In genomic region chr17:65572581-65573282, GRCh38 we compare ENCODE assay signal across 1 cellular context.
A peak's percentile ranks its signal among the peaks of the same experiment; 100 is the strongest.
TF ChIP-seq lines count a peak whose summit lies in the region.

No MANE protein-coding gene starts in this region.

TF ChIP-seq in WTC11, 78 proteins besides CTCF, POLR2A, EP300 and RAD21 (continued from another document and continues in another):
- TF ChIP-seq CBFB (CRISPR knock-in tag; IDR thresholded peaks at IDR 0.05; ENCODE audit: low read depth) = 0 out of 2 replicates have a peak, but pooled peaks have one; percentile 28
- TF ChIP-seq ZNF416 (CRISPR knock-in tag; IDR thresholded peaks at IDR 0.05) = 0 out of 2 replicates have a peak, but pooled peaks have one; percentile 29
- TF ChIP-seq ZNF671 (CRISPR knock-in tag; IDR thresholded peaks at IDR 0.05) = 0 out of 2 replicates have a peak, but pooled peaks have one; percentile 18
- no peak for TF ChIP-seq CREM (CRISPR knock-in tag; IDR thresholded peaks at IDR 0.05)
- no peak for TF ChIP-seq ZSCAN18 (CRISPR knock-in tag; IDR thresholded peaks at IDR 0.05)
- no peak for TF ChIP-seq IRF1 (CRISPR knock-in tag; IDR thresholded peaks at IDR 0.05)
- no peak for TF ChIP-seq CREB1 (CRISPR knock-in tag; IDR thresholded peaks at IDR 0.05)
- TF ChIP-seq ZBTB43 (CRISPR knock-in tag; IDR thresholded peaks at IDR 0.05) = peak; percentile 46; the same call in 1 of the 2 replicates
- TF ChIP-seq MYBL2 (CRISPR knock-in tag; IDR thresholded peaks at IDR 0.05) = peak; percentile 92; the same call in 1 of the 2 replicates
- peak; percentile 96 for TF ChIP-seq ETV6 (CRISPR knock-in tag; IDR thresholded peaks at IDR 0.05)
- no peak for TF ChIP-seq GABPB1 (CRISPR knock-in tag; IDR thresholded peaks at IDR 0.05)
- TF ChIP-seq ZNF396 (CRISPR knock-in tag; IDR thresholded peaks at IDR 0.05; ENCODE audit: borderline replicate concordance) = no peak
- TF ChIP-seq HMGXB4 (CRISPR knock-in tag; IDR thresholded peaks at IDR 0.05) = no peak
- TF ChIP-seq, protein P1, sequence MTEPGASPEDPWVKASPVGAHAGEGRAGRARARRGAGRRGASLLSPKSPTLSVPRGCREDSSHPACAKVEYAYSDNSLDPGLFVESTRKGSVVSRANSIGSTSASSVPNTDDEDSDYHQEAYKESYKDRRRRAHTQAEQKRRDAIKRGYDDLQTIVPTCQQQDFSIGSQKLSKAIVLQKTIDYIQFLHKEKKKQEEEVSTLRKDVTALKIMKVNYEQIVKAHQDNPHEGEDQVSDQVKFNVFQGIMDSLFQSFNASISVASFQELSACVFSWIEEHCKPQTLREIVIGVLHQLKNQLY (CRISPR knock-in tag; IDR thresholded peaks at IDR 0.05) = no peak
- no peak for TF ChIP-seq TCF7 (CRISPR knock-in tag; IDR thresholded peaks at IDR 0.05; ENCODE audit: low read depth)
- peak; percentile 78 for TF ChIP-seq FOXP1 (CRISPR knock-in tag; IDR thresholded peaks at IDR 0.05; ENCODE audit: borderline replicate concordance)
- no peak for TF ChIP-seq ELF4 (CRISPR knock-in tag; IDR thresholded peaks at IDR 0.05; ENCODE audit: low read depth)
- TF ChIP-seq, protein P2, sequence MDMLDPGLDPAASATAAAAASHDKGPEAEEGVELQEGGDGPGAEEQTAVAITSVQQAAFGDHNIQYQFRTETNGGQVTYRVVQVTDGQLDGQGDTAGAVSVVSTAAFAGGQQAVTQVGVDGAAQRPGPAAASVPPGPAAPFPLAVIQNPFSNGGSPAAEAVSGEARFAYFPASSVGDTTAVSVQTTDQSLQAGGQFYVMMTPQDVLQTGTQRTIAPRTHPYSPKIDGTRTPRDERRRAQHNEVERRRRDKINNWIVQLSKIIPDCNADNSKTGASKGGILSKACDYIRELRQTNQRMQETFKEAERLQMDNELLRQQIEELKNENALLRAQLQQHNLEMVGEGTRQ (CRISPR knock-in tag; IDR thresholded peaks at IDR 0.05) = no peak; the same call in 1 of the 2 replicates
- TF ChIP-seq ATF6 (CRISPR knock-in tag; IDR thresholded peaks at IDR 0.05) = no peak
- TF ChIP-seq, protein P3, sequence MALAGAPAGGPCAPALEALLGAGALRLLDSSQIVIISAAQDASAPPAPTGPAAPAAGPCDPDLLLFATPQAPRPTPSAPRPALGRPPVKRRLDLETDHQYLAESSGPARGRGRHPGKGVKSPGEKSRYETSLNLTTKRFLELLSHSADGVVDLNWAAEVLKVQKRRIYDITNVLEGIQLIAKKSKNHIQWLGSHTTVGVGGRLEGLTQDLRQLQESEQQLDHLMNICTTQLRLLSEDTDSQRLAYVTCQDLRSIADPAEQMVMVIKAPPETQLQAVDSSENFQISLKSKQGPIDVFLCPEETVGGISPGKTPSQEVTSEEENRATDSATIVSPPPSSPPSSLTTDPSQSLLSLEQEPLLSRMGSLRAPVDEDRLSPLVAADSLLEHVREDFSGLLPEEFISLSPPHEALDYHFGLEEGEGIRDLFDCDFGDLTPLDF (CRISPR knock-in tag; IDR thresholded peaks at IDR 0.05) = no peak
- TF ChIP-seq NFYB (CRISPR knock-in tag; conservative IDR thresholded peaks at IDR 0.05; ENCODE audit: low read depth) = no peak
- TF ChIP-seq ZNF121 (CRISPR knock-in tag; IDR thresholded peaks at IDR 0.05) = peak; percentile 60; the same call in 1 of the 2 replicates
- TF ChIP-seq ZNF281 (CRISPR knock-in tag; IDR thresholded peaks at IDR 0.05) = peak; percentile 98
- TF ChIP-seq OVOL2 (CRISPR knock-in tag; IDR thresholded peaks at IDR 0.05; ENCODE audit: borderline replicate concordance) = no peak
- no peak for TF ChIP-seq IRF2 (CRISPR knock-in tag; IDR thresholded peaks at IDR 0.05; ENCODE audit: borderline replicate concordance, low read depth)
- TF ChIP-seq RORB (CRISPR knock-in tag; IDR thresholded peaks at IDR 0.05) = no peak
- no peak for TF ChIP-seq PREB (CRISPR knock-in tag; IDR thresholded peaks at IDR 0.05; ENCODE audit: borderline replicate concordance)
- no peak for TF ChIP-seq ZNF232 (CRISPR knock-in tag; IDR thresholded peaks at IDR 0.05)
- TF ChIP-seq, protein P4, sequence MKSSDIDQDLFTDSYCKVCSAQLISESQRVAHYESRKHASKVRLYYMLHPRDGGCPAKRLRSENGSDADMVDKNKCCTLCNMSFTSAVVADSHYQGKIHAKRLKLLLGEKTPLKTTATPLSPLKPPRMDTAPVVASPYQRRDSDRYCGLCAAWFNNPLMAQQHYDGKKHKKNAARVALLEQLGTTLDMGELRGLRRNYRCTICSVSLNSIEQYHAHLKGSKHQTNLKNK (CRISPR knock-in tag; IDR thresholded peaks at IDR 0.05) = no peak
- no peak for TF ChIP-seq MXD4 (CRISPR knock-in tag; IDR thresholded peaks at IDR 0.05; ENCODE audit: borderline replicate concordance)
- TF ChIP-seq TEAD1 (CRISPR knock-in tag; IDR thresholded peaks at IDR 0.05) = peak; percentile 97
- TF ChIP-seq NR1H2 (CRISPR knock-in tag; IDR thresholded peaks at IDR 0.05) = no peak
- TF ChIP-seq ZNF317 (CRISPR knock-in tag; IDR thresholded peaks at IDR 0.05; ENCODE audit: borderline replicate concordance, low read depth) = no peak
- TF ChIP-seq, protein P5, sequence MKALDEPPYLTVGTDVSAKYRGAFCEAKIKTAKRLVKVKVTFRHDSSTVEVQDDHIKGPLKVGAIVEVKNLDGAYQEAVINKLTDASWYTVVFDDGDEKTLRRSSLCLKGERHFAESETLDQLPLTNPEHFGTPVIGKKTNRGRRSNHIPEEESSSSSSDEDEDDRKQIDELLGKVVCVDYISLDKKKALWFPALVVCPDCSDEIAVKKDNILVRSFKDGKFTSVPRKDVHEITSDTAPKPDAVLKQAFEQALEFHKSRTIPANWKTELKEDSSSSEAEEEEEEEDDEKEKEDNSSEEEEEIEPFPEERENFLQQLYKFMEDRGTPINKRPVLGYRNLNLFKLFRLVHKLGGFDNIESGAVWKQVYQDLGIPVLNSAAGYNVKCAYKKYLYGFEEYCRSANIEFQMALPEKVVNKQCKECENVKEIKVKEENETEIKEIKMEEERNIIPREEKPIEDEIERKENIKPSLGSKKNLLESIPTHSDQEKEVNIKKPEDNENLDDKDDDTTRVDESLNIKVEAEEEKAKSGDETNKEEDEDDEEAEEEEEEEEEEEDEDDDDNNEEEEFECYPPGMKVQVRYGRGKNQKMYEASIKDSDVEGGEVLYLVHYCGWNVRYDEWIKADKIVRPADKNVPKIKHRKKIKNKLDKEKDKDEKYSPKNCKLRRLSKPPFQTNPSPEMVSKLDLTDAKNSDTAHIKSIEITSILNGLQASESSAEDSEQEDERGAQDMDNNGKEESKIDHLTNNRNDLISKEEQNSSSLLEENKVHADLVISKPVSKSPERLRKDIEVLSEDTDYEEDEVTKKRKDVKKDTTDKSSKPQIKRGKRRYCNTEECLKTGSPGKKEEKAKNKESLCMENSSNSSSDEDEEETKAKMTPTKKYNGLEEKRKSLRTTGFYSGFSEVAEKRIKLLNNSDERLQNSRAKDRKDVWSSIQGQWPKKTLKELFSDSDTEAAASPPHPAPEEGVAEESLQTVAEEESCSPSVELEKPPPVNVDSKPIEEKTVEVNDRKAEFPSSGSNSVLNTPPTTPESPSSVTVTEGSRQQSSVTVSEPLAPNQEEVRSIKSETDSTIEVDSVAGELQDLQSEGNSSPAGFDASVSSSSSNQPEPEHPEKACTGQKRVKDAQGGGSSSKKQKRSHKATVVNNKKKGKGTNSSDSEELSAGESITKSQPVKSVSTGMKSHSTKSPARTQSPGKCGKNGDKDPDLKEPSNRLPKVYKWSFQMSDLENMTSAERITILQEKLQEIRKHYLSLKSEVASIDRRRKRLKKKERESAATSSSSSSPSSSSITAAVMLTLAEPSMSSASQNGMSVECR (CRISPR knock-in tag; IDR thresholded peaks at IDR 0.05; ENCODE audit: borderline replicate concordance) = peak; percentile 95
- TF ChIP-seq, protein P6, sequence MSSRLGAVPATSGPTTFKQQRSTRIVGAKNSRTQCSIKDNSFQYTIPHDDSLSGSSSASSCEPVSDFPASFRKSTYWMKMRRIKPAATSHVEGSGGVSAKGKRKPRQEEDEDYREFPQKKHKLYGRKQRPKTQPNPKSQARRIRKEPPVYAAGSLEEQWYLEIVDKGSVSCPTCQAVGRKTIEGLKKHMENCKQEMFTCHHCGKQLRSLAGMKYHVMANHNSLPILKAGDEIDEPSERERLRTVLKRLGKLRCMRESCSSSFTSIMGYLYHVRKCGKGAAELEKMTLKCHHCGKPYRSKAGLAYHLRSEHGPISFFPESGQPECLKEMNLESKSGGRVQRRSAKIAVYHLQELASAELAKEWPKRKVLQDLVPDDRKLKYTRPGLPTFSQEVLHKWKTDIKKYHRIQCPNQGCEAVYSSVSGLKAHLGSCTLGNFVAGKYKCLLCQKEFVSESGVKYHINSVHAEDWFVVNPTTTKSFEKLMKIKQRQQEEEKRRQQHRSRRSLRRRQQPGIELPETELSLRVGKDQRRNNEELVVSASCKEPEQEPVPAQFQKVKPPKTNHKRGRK (CRISPR knock-in tag; IDR thresholded peaks at IDR 0.05; ENCODE audit: borderline replicate concordance) = 0 out of 2 replicates have a peak, but pooled peaks have one; percentile 48
